8 cellular contexts compared by ENCODE assay signal in the genomic region with DNA sequence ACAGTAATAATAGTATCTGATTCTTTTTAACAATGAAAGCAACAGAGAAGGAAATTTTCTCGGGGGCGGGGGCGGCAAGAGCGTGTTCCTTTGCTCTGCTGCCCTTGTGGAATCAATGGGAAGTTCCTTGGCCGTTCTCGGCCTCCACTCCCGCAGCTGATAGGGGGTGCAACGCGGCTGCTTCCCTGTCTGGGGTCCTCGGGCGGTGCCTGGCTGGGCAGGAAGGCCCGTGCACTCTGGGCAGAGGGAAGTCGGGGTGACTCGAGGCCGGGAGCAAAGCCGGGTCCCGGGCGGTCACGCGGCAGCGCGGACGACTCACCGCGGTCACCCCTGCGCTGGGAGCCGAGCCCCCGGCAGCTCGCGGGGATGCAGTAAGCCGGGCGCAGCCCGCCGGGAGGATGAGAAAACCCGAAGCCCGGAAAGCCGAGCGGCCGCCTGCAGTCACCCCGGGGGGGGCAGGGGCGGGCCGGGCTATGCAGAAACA. TPM values are rescaled to one million over a fixed set of nuclear protein-coding genes. Genes with fewer than 3 reads are reported as not detected.
A peak's percentile ranks its signal among the peaks of the same experiment; 100 is the strongest.
DNase-seq lines count a peak whose midpoint lies in the region; ATAC-seq, FAIRE-seq and TF ChIP-seq lines count a peak whose summit lies in the region.

No MANE protein-coding gene starts in this region.

- peak overlapping the region; percentile 84 for H3K9ac ChIP-seq in mesenchymal stem cell (ENCODE audit: low read length)

- ATAC-seq in activated naive CD8-positive, alpha-beta T cell treated with anti-CD3 and anti-CD28 coated beads, Interleukin-2, amount 50 U/mL, for 24 hours: no peak

- TF ChIP-seq POLR2A in H54 (IDR thresholded peaks at IDR 0.05; ENCODE audit: low read depth, low read length): no peak

- peaks cover 40% of the 10 kb centered on the region for H3K4me1 ChIP-seq in mesenchymal stem cell (ENCODE audit: control insufficient read depth, insufficient read depth, low read depth, low read length)

- no peak for DNase-seq in AG09309 (ENCODE audit: low read depth)
- DNase-seq in H54 (ENCODE audit: insufficient read length, low spot score): peak; percentile 54
- DNase-seq in astrocyte of the cerebellum (ENCODE audit: low read depth): no peak
- DNase-seq in mesenchymal stem cell: peak; percentile 61
- DNase-seq in HTR-8/SVneo (ENCODE audit: insufficient read length, low spot score): no peak
- DNase-seq in activated naive CD8-positive, alpha-beta T cell treated with anti-CD3 and anti-CD28 coated beads, Interleukin-2, amount 50 U/mL, for 24 hours: no peak
- DNase-seq in C1 segment of cervical spinal cord (lab: John Stamatoyannopoulos, UW): no peak
- no peak for DNase-seq in A172 (ENCODE audit: low spot score)

- H3K27ac ChIP-seq in mesenchymal stem cell (ENCODE audit: low read length, poor library complexity, severe bottlenecking): no peak overlapping the region

- H3K36me3 Mint-ChIP-seq in activated naive CD8-positive, alpha-beta T cell treated with anti-CD3 and anti-CD28 coated beads, Interleukin-2, amount 50 U/mL, for 24 hours (ENCODE audit: low read depth): no peaks in the 10 kb centered on the region

- no peak overlapping the region for H4K8ac ChIP-seq in mesenchymal stem cell (ENCODE audit: low read length)

- H2BK15ac ChIP-seq in mesenchymal stem cell (ENCODE audit: low read depth, poor library complexity, severe bottlenecking): no peak overlapping the region

- TF ChIP-seq CTCF in AG09309 (IDR thresholded peaks at IDR 0.05; ENCODE audit: control insufficient read depth, insufficient read depth, low read depth, low read length, missing control alignments): no peak
- peak; percentile 4 for TF ChIP-seq CTCF in astrocyte of the cerebellum (IDR thresholded peaks at IDR 0.05; ENCODE audit: low read depth, low read length, missing control alignments)

- FAIRE-seq in H54 (lab: Jason Lieb, UNC) (no peak), HTR-8/SVneo (lab: Jason Lieb, UNC) (no peak)

- H3K14ac ChIP-seq in mesenchymal stem cell (ENCODE audit: low read length in 2 of 2): peak overlapping the region in 1 of 2 experiments; percentile 86

- H3K4ac ChIP-seq in mesenchymal stem cell (ENCODE audit: low read depth in 1 of 2, low read length in 2 of 2): no peak overlapping the region

- no peaks in the 10 kb centered on the region for H3K27me3 ChIP-seq in mesenchymal stem cell (ENCODE audit: control insufficient read depth in 1 of 2, insufficient read depth in 1 of 2, low read length in 2 of 2)

- H3K27ac Mint-ChIP-seq in activated naive CD8-positive, alpha-beta T cell treated with anti-CD3 and anti-CD28 coated beads, Interleukin-2, amount 50 U/mL, for 24 hours: no peak overlapping the region

- H3K9me3 Mint-ChIP-seq in activated naive CD8-positive, alpha-beta T cell treated with anti-CD3 and anti-CD28 coated beads, Interleukin-2, amount 50 U/mL, for 24 hours: no peaks in the 10 kb centered on the region

- H2AK5ac ChIP-seq in mesenchymal stem cell (ENCODE audit: low read length, severe bottlenecking): no peak overlapping the region

- 1% methylated on average over 41 of the region's 42 CpGs for WGBS in mesenchymal stem cell

- H3K4me3 ChIP-seq in AG09309 (ENCODE audit: control insufficient read depth, low read depth, low read length): peak overlapping the region; percentile 94
- peak overlapping the region; percentile 87 for H3K4me3 ChIP-seq in astrocyte of the cerebellum (ENCODE audit: low read depth, low read length)
- peak overlapping the region; percentile 59 to 86 for H3K4me3 ChIP-seq in mesenchymal stem cell (ENCODE audit: insufficient read depth in 1 of 2, low read depth in 1 of 2, low read length in 2 of 2)

- H2AFZ ChIP-seq in mesenchymal stem cell (ENCODE audit: low read depth, low read length): no peak overlapping the region

- H2BK5ac ChIP-seq in mesenchymal stem cell (ENCODE audit: low read depth, low read length, poor library complexity, severe bottlenecking): no peak overlapping the region

- no peak overlapping the region for H3K18ac ChIP-seq in mesenchymal stem cell (ENCODE audit: low read depth in 1 of 2, low read length in 2 of 2)

- H2BK12ac ChIP-seq in mesenchymal stem cell (ENCODE audit: low read length in 2 of 2): no peak overlapping the region

- H3K36me3 ChIP-seq in mesenchymal stem cell (ENCODE audit: control insufficient read depth in 1 of 2, insufficient read depth in 2 of 2, low read depth in 1 of 2, low read length in 2 of 2): peaks cover 19 to 26% of the 10 kb centered on the region in 2 experiments

- peaks cover 17% of the 10 kb centered on the region for H3K79me1 ChIP-seq in mesenchymal stem cell (replicated peaks; ENCODE audit: low read length, poor library complexity, severe bottlenecking)

- H3K4me3 Mint-ChIP-seq in activated naive CD8-positive, alpha-beta T cell treated with anti-CD3 and anti-CD28 coated beads, Interleukin-2, amount 50 U/mL, for 24 hours: no peak overlapping the region

- H3K27me3 Mint-ChIP-seq in activated naive CD8-positive, alpha-beta T cell treated with anti-CD3 and anti-CD28 coated beads, Interleukin-2, amount 50 U/mL, for 24 hours: peaks cover 43% of the 10 kb centered on the region

- peak overlapping the region in 1 of 2 experiments; percentile 48 for H3K23ac ChIP-seq in mesenchymal stem cell (ENCODE audit: low read length in 2 of 2)

- in situ Hi-C loops in astrocyte of the cerebellum (cut with HindIII; ENCODE audit: low sequenced_read_pairs): no loop called here

- no peaks in the 10 kb centered on the region for H3K9me3 ChIP-seq in mesenchymal stem cell (ENCODE audit: control insufficient read depth, low read length)

- peak overlapping the region; percentile 96 for H3K4me2 ChIP-seq in mesenchymal stem cell (ENCODE audit: low read length, poor library complexity, severe bottlenecking)

- H3K4me1 Mint-ChIP-seq in activated naive CD8-positive, alpha-beta T cell treated with anti-CD3 and anti-CD28 coated beads, Interleukin-2, amount 50 U/mL, for 24 hours: peaks cover 26% of the 10 kb centered on the region

- no peak overlapping the region for H4K91ac ChIP-seq in mesenchymal stem cell (ENCODE audit: low read length)

- H2BK120ac ChIP-seq in mesenchymal stem cell (ENCODE audit: low read depth, low read length): no peak overlapping the region

RNA-seq across cellular contexts. Expression of a gene that starts 2.5 kb away (rescaled TPM):
- polyA plus RNA-seq in mesenchymal stem cell (2013, experiment 1 of 2): 136 TPM
- 135 TPM for polyA plus RNA-seq in mesenchymal stem cell (2013, experiment 2 of 2)
- 743 and 810 TPM in 2 replicates for total RNA-seq in A172 (2014; rRNA removed; shearing (Covaris generic))

RNA-seq across cellular contexts. Expression of a gene that starts 7.0 kb away (rescaled TPM):
- polyA plus RNA-seq in mesenchymal stem cell (2013, experiment 1 of 2): 5.5 TPM
- polyA plus RNA-seq in mesenchymal stem cell (2013, experiment 2 of 2): 5.1 TPM
- total RNA-seq in A172 (2014; rRNA removed; shearing (Covaris generic)): 7.2 and 9.8 TPM in 2 replicates

RNA-seq across cellular contexts. Expression of a gene that starts 22.9 kb away (rescaled TPM):
- polyA plus RNA-seq in mesenchymal stem cell (2013, experiment 1 of 2): 68.5 TPM
- 65.6 TPM for polyA plus RNA-seq in mesenchymal stem cell (2013, experiment 2 of 2)
- total RNA-seq in A172 (2014; rRNA removed; shearing (Covaris generic)): 116 and 146 TPM in 2 replicates

RNA-seq across cellular contexts. Expression of a gene that starts 52.2 kb away (rescaled TPM):
- 222 TPM for polyA plus RNA-seq in mesenchymal stem cell (2013, experiment 1 of 2)
- polyA plus RNA-seq in mesenchymal stem cell (2013, experiment 2 of 2): 213 TPM
- total RNA-seq in A172 (2014; rRNA removed; shearing (Covaris generic)): 145 and 153 TPM in 2 replicates

Comparison
In these comparisons a context has a peak if more than half of its experiments do, and no peak if none do; other contexts are left out.
1. DNase-seq: peak in H54 (single experiment) and mesenchymal stem cell (single experiment); none in AG09309 (single experiment), astrocyte of the cerebellum (single experiment), HTR-8/SVneo (single experiment), activated naive CD8-positive, alpha-beta T cell treated with anti-CD3 and anti-CD28 coated beads, Interleukin-2, amount 50 U/mL, for 24 hours (single experiment), C1 segment of cervical spinal cord (0 of 14) and A172 (single experiment).
2. Peak in every context shown above with its lines, with median percentiles within 50 percentile points of each other: H3K4me3 ChIP-seq.